In genomic region chr2:105344704-105345345, GRCh38 we compare ENCODE assay signal across 10 cellular contexts. TPM values are rescaled to one million over a fixed set of nuclear protein-coding genes. Genes with fewer than 3 reads are reported as not detected.
DNase-seq lines count a peak whose midpoint lies in the region; ATAC-seq and TF ChIP-seq lines count a peak whose summit lies in the region.
"Had no signal": no experiment of that assay in that cellular context is flagged by ENCODE, and none has a peak within 500 bp of the region (broad histone marks: within the 10 kb centered on the region; RNA-seq: fewer than 3 reads in every experiment).

No MANE protein-coding gene starts in this region.

- TF ChIP-seq CTCF in astrocyte of the cerebellum (IDR thresholded peaks at IDR 0.05; ENCODE audit: low read depth, low read length, missing control alignments) = no peak

- H4K5ac ChIP-seq in mesendoderm (ENCODE audit: low read length) = no peak overlapping the region

- no peaks in the 10 kb centered on the region for H3K27me3 Mint-ChIP-seq in activated T-helper 1 cell treated with anti-CD3 and anti-CD28 coated beads, Interleukin-12 subunit alpha, Interleukin-12 subunit beta, Interleukin-2, Interleukin-4 antibody, amounts not matched to agents 30 ng/mL and 10 ng/mL and 1 ng/mL, durations not matched to agents 14 hours and 24 hours and 36 hours (ENCODE audit: insufficient read depth)

- in situ Hi-C loops in Caki2 (cut with HindIII; ENCODE audit: low pct_unique_long_range_greater_than_20kb, low sequenced_read_pairs) (no loop called here), astrocyte of the cerebellum (cut with HindIII; ENCODE audit: low sequenced_read_pairs) (no loop called here)

- H3K4me2 ChIP-seq in mesendoderm (ENCODE audit: low read length) = no peak overlapping the region

- H3K4me3 Mint-ChIP-seq in activated T-helper 1 cell treated with anti-CD3 and anti-CD28 coated beads, Interleukin-12 subunit alpha, Interleukin-12 subunit beta, Interleukin-2, Interleukin-4 antibody, amounts not matched to agents 30 ng/mL and 10 ng/mL and 1 ng/mL, durations not matched to agents 14 hours and 24 hours and 36 hours = no peak overlapping the region
- H3K4me3 Mint-ChIP-seq: activated T-cell treated with anti-CD3 and anti-CD28 coated beads, Interleukin-2, amount 50 U/mL, for 72 hours had no signal

- H2BK120ac ChIP-seq in mesendoderm (ENCODE audit: low read depth, low read length) = no peak overlapping the region

- H3K36me3 ChIP-seq in mesendoderm (ENCODE audit: control insufficient read depth, insufficient read depth, low read length) = peaks cover 7% of the 10 kb centered on the region

- H2BK15ac ChIP-seq in mesendoderm (replicated peaks; ENCODE audit: low read depth) = no peak overlapping the region

- no CpG with 5 or more reads among the region's 4 CpGs for WGBS in mesendoderm (ENCODE audit: extremely low coverage, insufficient coverage, low lambda C conversion rate)

- H3K4me3 ChIP-seq in astrocyte of the cerebellum (ENCODE audit: low read depth, low read length) (no peak overlapping the region), mesendoderm (ENCODE audit: low read length) (no peak overlapping the region)
- H3K4me3 ChIP-seq: skin epidermis had no signal

- DNase-seq in Caki2 (ENCODE audit: low read depth) (peak; percentile 38), LHCN-M2 (ENCODE audit: low read depth) (peak; percentile 58), astrocyte of the cerebellum (ENCODE audit: low read depth) (peak; percentile 29), mesendoderm (peak; percentile 45), HPDE6-E6E7 (ENCODE audit: extremely low spot score) (no peak)
- no peak for DNase-seq in activated T-helper 1 cell treated with anti-CD3 and anti-CD28 coated beads, Interleukin-12 subunit alpha, Interleukin-12 subunit beta, Interleukin-2, Interleukin-4 antibody, amounts not matched to agents 30 ng/mL and 10 ng/mL and 1 ng/mL, durations not matched to agents 14 hours and 24 hours and 36 hours (ENCODE audit: low spot score)
- DNase-seq: activated T-cell treated with anti-CD3 and anti-CD28 coated beads, Interleukin-2, amount 50 U/mL, for 72 hours had no signal

- no peak overlapping the region for H3K56ac ChIP-seq in mesendoderm (ENCODE audit: low read length)

- H3K4ac ChIP-seq in mesendoderm (ENCODE audit: low read depth, low read length) = no peak overlapping the region

- ATAC-seq in GM18519 (IDR thresholded peaks at IDR 0.05; ENCODE audit: low FRiP score, unreplicated experiment) (no peak), HG03039 (IDR thresholded peaks at IDR 0.05; ENCODE audit: unreplicated experiment) (no peak)
- ATAC-seq: activated T-cell treated with anti-CD3 and anti-CD28 coated beads, Interleukin-2, amount 50 U/mL, for 72 hours had no signal

- H3K27ac Mint-ChIP-seq in activated T-helper 1 cell treated with anti-CD3 and anti-CD28 coated beads, Interleukin-12 subunit alpha, Interleukin-12 subunit beta, Interleukin-2, Interleukin-4 antibody, amounts not matched to agents 30 ng/mL and 10 ng/mL and 1 ng/mL, durations not matched to agents 14 hours and 24 hours and 36 hours = no peak overlapping the region
- H3K27ac Mint-ChIP-seq: activated T-cell treated with anti-CD3 and anti-CD28 coated beads, Interleukin-2, amount 50 U/mL, for 72 hours had no signal

- H2AK5ac ChIP-seq in mesendoderm (ENCODE audit: low read length) = no peak overlapping the region

- H3K18ac ChIP-seq in mesendoderm (ENCODE audit: low read length) = no peak overlapping the region

- H2BK5ac ChIP-seq in mesendoderm (ENCODE audit: low read length) = no peak overlapping the region

- peaks cover 5% of the 10 kb centered on the region for H3K4me1 Mint-ChIP-seq in activated T-helper 1 cell treated with anti-CD3 and anti-CD28 coated beads, Interleukin-12 subunit alpha, Interleukin-12 subunit beta, Interleukin-2, Interleukin-4 antibody, amounts not matched to agents 30 ng/mL and 10 ng/mL and 1 ng/mL, durations not matched to agents 14 hours and 24 hours and 36 hours (ENCODE audit: low read depth)

- H3K4me1 ChIP-seq in mesendoderm (ENCODE audit: control insufficient read depth, low read depth, low read length) = no peaks in the 10 kb centered on the region

- no peaks in the 10 kb centered on the region for H3K9me3 Mint-ChIP-seq in activated T-helper 1 cell treated with anti-CD3 and anti-CD28 coated beads, Interleukin-12 subunit alpha, Interleukin-12 subunit beta, Interleukin-2, Interleukin-4 antibody, amounts not matched to agents 30 ng/mL and 10 ng/mL and 1 ng/mL, durations not matched to agents 14 hours and 24 hours and 36 hours
- H3K9me3 Mint-ChIP-seq: activated T-cell treated with anti-CD3 and anti-CD28 coated beads, Interleukin-2, amount 50 U/mL, for 72 hours had no signal

- H4K8ac ChIP-seq in mesendoderm (ENCODE audit: low read depth, low read length) = no peak overlapping the region

- H3K23ac ChIP-seq in mesendoderm (ENCODE audit: low read length) = no peak overlapping the region

- H3K27me3 ChIP-seq in mesendoderm (ENCODE audit: insufficient read depth, low read length, poor library complexity) = no peaks in the 10 kb centered on the region

- no peak overlapping the region for H3K9ac ChIP-seq in mesendoderm (ENCODE audit: low read length)

- no peak overlapping the region for H3K27ac ChIP-seq in mesendoderm (ENCODE audit: low read depth, low read length)
- H3K27ac ChIP-seq: skin epidermis had no signal

- peaks cover 46% of the 10 kb centered on the region for H3K36me3 Mint-ChIP-seq in activated T-helper 1 cell treated with anti-CD3 and anti-CD28 coated beads, Interleukin-12 subunit alpha, Interleukin-12 subunit beta, Interleukin-2, Interleukin-4 antibody, amounts not matched to agents 30 ng/mL and 10 ng/mL and 1 ng/mL, durations not matched to agents 14 hours and 24 hours and 36 hours (ENCODE audit: low read depth)

- intact Hi-C loops in activated T-helper 1 cell treated with anti-CD3 and anti-CD28 coated beads, Interleukin-12 subunit alpha, Interleukin-12 subunit beta, Interleukin-2, Interleukin-4 antibody, amounts not matched to agents 30 ng/mL and 10 ng/mL and 1 ng/mL, durations not matched to agents 14 hours and 24 hours and 36 hours (cut with micrococcal nuclease) = loop anchor here (10.0 kb wide), 1 partner anchor 1240 kb away; no protein-coding TSS in a partner anchor

- peaks cover 4% of the 10 kb centered on the region for H3K79me2 ChIP-seq in mesendoderm (ENCODE audit: control insufficient read depth, insufficient read depth, low read length)

- H3K79me1 ChIP-seq in mesendoderm (ENCODE audit: low read length) = peaks cover 7% of the 10 kb centered on the region

RNA-seq across cellular contexts. Expression of gene C2orf49, which starts 7.5 kb away (rescaled TPM):
- 18.6 and 36.8 TPM in 2 replicates for total RNA-seq in Caki2 (2014; rRNA removed; shearing (Covaris generic); ENCODE audit: low replicate concordance)
- total RNA-seq in LHCN-M2 (2014; rRNA removed) = 22.0 and 22.6 TPM in 2 replicates
- polyA plus RNA-seq in LHCN-M2 (2012) = 10.6 TPM
- 16.4 TPM for polyA plus RNA-seq in mesendoderm (2013, experiment 1 of 2)
- 15.7 TPM for polyA plus RNA-seq in mesendoderm (2013, experiment 2 of 2)
- 18.5 and 23.4 TPM in 2 replicates for total RNA-seq in activated T-helper 1 cell treated with anti-CD3 and anti-CD28 coated beads, Interleukin-12 subunit alpha, Interleukin-12 subunit beta, Interleukin-2, Interleukin-4 antibody, amounts not matched to agents 30 ng/mL and 10 ng/mL and 1 ng/mL, durations not matched to agents 14 hours and 24 hours and 36 hours

RNA-seq across cellular contexts. Expression of gene TGFBRAP1, which starts 15.3 kb away (rescaled TPM):
- total RNA-seq in Caki2 (2014; rRNA removed; shearing (Covaris generic); ENCODE audit: low replicate concordance) = 17.5 and 20.9 TPM in 2 replicates
- total RNA-seq in LHCN-M2 (2014; rRNA removed) = 41.0 and 44.9 TPM in 2 replicates
- 19.7 TPM for polyA plus RNA-seq in LHCN-M2 (2012)
- polyA plus RNA-seq in mesendoderm (2013, experiment 1 of 2) = 11.9 TPM
- polyA plus RNA-seq in mesendoderm (2013, experiment 2 of 2) = 12.3 TPM
- total RNA-seq in activated T-helper 1 cell treated with anti-CD3 and anti-CD28 coated beads, Interleukin-12 subunit alpha, Interleukin-12 subunit beta, Interleukin-2, Interleukin-4 antibody, amounts not matched to agents 30 ng/mL and 10 ng/mL and 1 ng/mL, durations not matched to agents 14 hours and 24 hours and 36 hours = 23.1 and 27.3 TPM in 2 replicates

RNA-seq across cellular contexts. Expression of gene FHL2, which starts 54.0 kb away (rescaled TPM):
- 256 and 275 TPM in 2 replicates for total RNA-seq in Caki2 (2014; rRNA removed; shearing (Covaris generic); ENCODE audit: low replicate concordance)
- total RNA-seq in LHCN-M2 (2014; rRNA removed) = 246 and 312 TPM in 2 replicates
- 282 TPM for polyA plus RNA-seq in LHCN-M2 (2012)
- polyA plus RNA-seq in mesendoderm (2013, experiment 1 of 2) = 45.6 TPM
- polyA plus RNA-seq in mesendoderm (2013, experiment 2 of 2) = 47.5 TPM
- total RNA-seq in activated T-helper 1 cell treated with anti-CD3 and anti-CD28 coated beads, Interleukin-12 subunit alpha, Interleukin-12 subunit beta, Interleukin-2, Interleukin-4 antibody, amounts not matched to agents 30 ng/mL and 10 ng/mL and 1 ng/mL, durations not matched to agents 14 hours and 24 hours and 36 hours = 2.3 and 2.6 TPM in 2 replicates

Comparison
In these comparisons a context has a peak if more than half of its experiments do, and no peak if none do; other contexts are left out.
1. DNase-seq: peak in Caki2 (single experiment), LHCN-M2 (single experiment), astrocyte of the cerebellum (single experiment) and mesendoderm (single experiment); none in HPDE6-E6E7 (single experiment) and activated T-helper 1 cell treated with anti-CD3 and anti-CD28 coated beads, Interleukin-12 subunit alpha, Interleukin-12 subunit beta, Interleukin-2, Interleukin-4 antibody, amounts not matched to agents 30 ng/mL and 10 ng/mL and 1 ng/mL, durations not matched to agents 14 hours and 24 hours and 36 hours (single experiment).
2. RNA of gene FHL2, which starts 54.0 kb away (total RNA-seq): 256 to 275 TPM in Caki2 and 246 to 312 TPM in LHCN-M2; 2.3 to 2.6 TPM in activated T-helper 1 cell treated with anti-CD3 and anti-CD28 coated beads, Interleukin-12 subunit alpha, Interleukin-12 subunit beta, Interleukin-2, Interleukin-4 antibody, amounts not matched to agents 30 ng/mL and 10 ng/mL and 1 ng/mL, durations not matched to agents 14 hours and 24 hours and 36 hours; every median in the first group is over 10 times any median in the second.